Comparison of ENCODE assay signal across 1 cellular context in the genomic region with DNA sequence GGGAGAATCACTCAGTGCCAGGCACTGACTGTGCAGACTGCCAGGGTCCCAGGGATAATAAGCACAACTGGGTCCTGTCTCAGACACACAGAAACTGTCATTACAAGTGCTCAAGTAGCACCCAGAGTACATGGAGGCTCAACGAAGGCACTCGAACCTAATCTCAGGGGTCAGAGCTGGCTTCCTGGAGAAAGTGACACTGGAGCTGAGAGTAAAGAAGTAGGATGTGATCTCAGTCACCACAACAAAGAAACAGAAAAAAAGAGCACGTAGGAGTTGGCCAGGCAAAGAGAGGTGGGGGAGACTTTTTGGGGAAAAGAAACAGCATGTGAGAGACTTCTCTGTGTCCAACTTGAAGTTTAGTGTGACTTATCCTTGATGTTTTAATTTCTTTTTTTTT.
TF ChIP-seq lines count a peak whose summit lies in the region.

No MANE protein-coding gene starts in this region.

TF ChIP-seq in H1, 55 proteins besides CTCF, POLR2A, EP300 and RAD21:
- TF ChIP-seq TCF12 (IDR thresholded peaks at IDR 0.05; ENCODE audit: low read depth, low read length) (no peak), SAP30 (IDR thresholded peaks at IDR 0.05; ENCODE audit: insufficient read depth, insufficient replicate concordance, low read length) (no peak), POU5F1 (IDR thresholded peaks at IDR 0.05; ENCODE audit: low read depth, low read length) (no peak), SIX5 (IDR thresholded peaks at IDR 0.05; ENCODE audit: low read depth, low read length) (no peak), CBX5 (IDR thresholded peaks at IDR 0.05; ENCODE audit: low read depth, low read length) (no peak), SP2 (IDR thresholded peaks at IDR 0.05; ENCODE audit: low read length) (no peak), CHD1 (IDR thresholded peaks at IDR 0.05; ENCODE audit: low read depth, low read length) (no peak), TBP (IDR thresholded peaks at IDR 0.05; ENCODE audit: low read depth, low read length) (no peak), MAFK (IDR thresholded peaks at IDR 0.05; ENCODE audit: low read depth, low read length) (no peak), RBBP5 (IDR thresholded peaks at IDR 0.05; ENCODE audit: borderline replicate concordance, low read depth, low read length) (no peak), SRF (IDR thresholded peaks at IDR 0.05; ENCODE audit: low read depth, low read length) (no peak), HDAC2 (IDR thresholded peaks at IDR 0.05; ENCODE audit: borderline replicate concordance in 1 of 2, low read depth in 2 of 2, low read length in 2 of 2) (no peak), FOSL1 (IDR thresholded peaks at IDR 0.05; ENCODE audit: insufficient read depth, low read depth, low read length) (no peak)
- TF ChIP-seq, protein P1, sequence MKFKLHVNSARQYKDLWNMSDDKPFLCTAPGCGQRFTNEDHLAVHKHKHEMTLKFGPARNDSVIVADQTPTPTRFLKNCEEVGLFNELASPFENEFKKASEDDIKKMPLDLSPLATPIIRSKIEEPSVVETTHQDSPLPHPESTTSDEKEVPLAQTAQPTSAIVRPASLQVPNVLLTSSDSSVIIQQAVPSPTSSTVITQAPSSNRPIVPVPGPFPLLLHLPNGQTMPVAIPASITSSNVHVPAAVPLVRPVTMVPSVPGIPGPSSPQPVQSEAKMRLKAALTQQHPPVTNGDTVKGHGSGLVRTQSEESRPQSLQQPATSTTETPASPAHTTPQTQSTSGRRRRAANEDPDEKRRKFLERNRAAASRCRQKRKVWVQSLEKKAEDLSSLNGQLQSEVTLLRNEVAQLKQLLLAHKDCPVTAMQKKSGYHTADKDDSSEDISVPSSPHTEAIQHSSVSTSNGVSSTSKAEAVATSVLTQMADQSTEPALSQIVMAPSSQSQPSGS (IDR thresholded peaks at IDR 0.05; ENCODE audit: low read length): no peak
